ENCODE assay signal across 15 cellular contexts in genomic region chrX:129792586-129793291, GRCh38. TPM values are rescaled to one million over a fixed set of nuclear protein-coding genes. Genes with fewer than 3 reads are reported as not detected.
DNase-seq lines count a peak whose midpoint lies in the region; ATAC-seq and TF ChIP-seq lines count a peak whose summit lies in the region.
"Had no signal": no experiment of that assay in that cellular context is flagged by ENCODE, and none has a peak within 500 bp of the region (broad histone marks: within the 10 kb centered on the region; RNA-seq: fewer than 3 reads in every experiment).

No MANE protein-coding gene starts in this region.

- DNase-seq in activated naive CD4-positive, alpha-beta T cell treated with anti-CD3 and anti-CD28 coated beads for 36 hours = no peak
- DNase-seq in activated naive CD4-positive, alpha-beta T cell (lab: John Stamatoyannopoulos, UW) = no peak
- no peak for DNase-seq in central memory CD8-positive, alpha-beta T cell (ENCODE audit: low spot score in 2 of 2)
- DNase-seq in sciatic nerve (ENCODE audit: low spot score) = peak; percentile 35
- no peak for DNase-seq in G401 (ENCODE audit: low spot score)
- DNase-seq in activated T-cell treated with anti-CD3 and anti-CD28 coated beads, Interleukin-2, amount 50 U/mL, for 1 hour = no peak
- DNase-seq in NCI-H128 (lab: John Stamatoyannopoulos, UW; ENCODE audit: unreplicated experiment) = no peak
- DNase-seq: GDM1, GOT3, NCI-H1694 treated with DMSO at 0.1 percent for 48 hours, Right ventricle myocardium superior had no signal

- no peaks in the 10 kb centered on the region for H3K9me3 Mint-ChIP-seq in activated naive CD4-positive, alpha-beta T cell treated with anti-CD3 and anti-CD28 coated beads for 36 hours
- no peaks in the 10 kb centered on the region for H3K9me3 Mint-ChIP-seq in central memory CD8-positive, alpha-beta T cell

- no peak for ATAC-seq in central memory CD8-positive, alpha-beta T cell (replicated peaks; ENCODE audit: extremely low read depth, poor library complexity, severe bottlenecking)
- peak; percentile 8 for ATAC-seq in sciatic nerve
- ATAC-seq: K562 had no signal

- CTCF ChIA-PET in activated naive CD4-positive, alpha-beta T cell treated with anti-CD3 and anti-CD28 coated beads for 36 hours (lab: Charles Lee) = interaction anchor here (0.7 kb wide), 1 partner anchor 31 kb away, joined by 3 read pairs; no protein-coding TSS in a partner anchor

- H3K4me1 Mint-ChIP-seq in activated naive CD4-positive, alpha-beta T cell treated with anti-CD3 and anti-CD28 coated beads for 36 hours (ENCODE audit: low read depth) = peaks cover 6% of the 10 kb centered on the region
- peaks cover 7% of the 10 kb centered on the region for H3K4me1 Mint-ChIP-seq in central memory CD8-positive, alpha-beta T cell

- H3K27ac Mint-ChIP-seq in activated naive CD4-positive, alpha-beta T cell treated with anti-CD3 and anti-CD28 coated beads for 36 hours = peak overlapping the region; percentile 50
- H3K27ac Mint-ChIP-seq in central memory CD8-positive, alpha-beta T cell (ENCODE audit: low read depth) = peak overlapping the region; percentile 29

- H3K4me3 Mint-ChIP-seq in activated naive CD4-positive, alpha-beta T cell treated with anti-CD3 and anti-CD28 coated beads for 36 hours = no peak overlapping the region
- no peak overlapping the region for H3K4me3 Mint-ChIP-seq in central memory CD8-positive, alpha-beta T cell

- peaks cover 20% of the 10 kb centered on the region for H3K36me3 Mint-ChIP-seq in activated naive CD4-positive, alpha-beta T cell treated with anti-CD3 and anti-CD28 coated beads for 36 hours (ENCODE audit: low read depth)
- H3K36me3 Mint-ChIP-seq in central memory CD8-positive, alpha-beta T cell (ENCODE audit: insufficient read depth) = peaks cover 65% of the 10 kb centered on the region

- TF ChIP-seq POLR2A in GM19193 (IDR thresholded peaks at IDR 0.05; ENCODE audit: extremely low read depth, insufficient read depth, insufficient read length) = peak; percentile 16

- in situ Hi-C loops in G401 (cut with HindIII; ENCODE audit: low sequenced_read_pairs) = no loop called here

- no peaks in the 10 kb centered on the region for H3K27me3 Mint-ChIP-seq in activated naive CD4-positive, alpha-beta T cell treated with anti-CD3 and anti-CD28 coated beads for 36 hours (ENCODE audit: low read depth)
- no peaks in the 10 kb centered on the region for H3K27me3 Mint-ChIP-seq in central memory CD8-positive, alpha-beta T cell

- intact Hi-C loops in activated naive CD4-positive, alpha-beta T cell treated with anti-CD3 and anti-CD28 coated beads for 36 hours (cut with micrococcal nuclease) = no loop called here
- intact Hi-C loops in sciatic nerve (cut with DNase I) = no loop called here

RNA-seq across cellular contexts. Expression of gene SASH3, which starts 13.0 kb away (rescaled TPM):
- 10 to 100 TPM; 90.3 to 98.7 TPM for total RNA-seq in activated naive CD4-positive, alpha-beta T cell treated with anti-CD3 and anti-CD28 coated beads for 36 hours
- 8.6 TPM for total RNA-seq in sciatic nerve
- not detected in 2 replicates for total RNA-seq in G401 (2014; rRNA removed; shearing (Covaris generic))
- total RNA-seq: NCI-H460 had no signal

RNA-seq across cellular contexts. Expression of gene ZDHHC9, which starts 50.9 kb away (rescaled TPM):
- total RNA-seq in activated naive CD4-positive, alpha-beta T cell treated with anti-CD3 and anti-CD28 coated beads for 36 hours = 1 to 10 TPM; 7.1 TPM
- total RNA-seq in sciatic nerve = 30.4 TPM
- 5.0 and 6.3 TPM in 2 replicates for total RNA-seq in G401 (2014; rRNA removed; shearing (Covaris generic))

RNA-seq across cellular contexts. Expression of gene XPNPEP2, which starts 54.0 kb away (rescaled TPM):
- under 1 TPM; 0.21 to 0.27 TPM for total RNA-seq in activated naive CD4-positive, alpha-beta T cell treated with anti-CD3 and anti-CD28 coated beads for 36 hours
- total RNA-seq in sciatic nerve = 6.6 TPM
- not detected in 2 replicates for total RNA-seq in G401 (2014; rRNA removed; shearing (Covaris generic))
- total RNA-seq: NCI-H460, OCI-LY7 had no signal
